Comparison of ENCODE assay signal across 16 cellular contexts in genomic region chr14:33404054-33404453, GRCh38.
A peak's percentile ranks its signal among the peaks of the same experiment; 100 is the strongest.
DNase-seq lines count a peak whose midpoint lies in the region; ATAC-seq, FAIRE-seq and TF ChIP-seq lines count a peak whose summit lies in the region.
"Had no signal": no experiment of that assay in that cellular context is flagged by ENCODE, and none has a peak within 500 bp of the region (broad histone marks: within the 10 kb centered on the region; RNA-seq: fewer than 3 reads in every experiment).

No MANE protein-coding gene starts in this region.

- DNase-seq in H54 (ENCODE audit: insufficient read length, low spot score) = peak; percentile 12
- DNase-seq in amniotic epithelial cell (ENCODE audit: low read depth) = peak; percentile 71
- DNase-seq in fibroblast of the conjunctiva (ENCODE audit: low read depth) = peak; percentile 77
- peak; percentile 22 for DNase-seq in stromal cell of bone marrow (ENCODE audit: low read depth)
- no peak for DNase-seq in stimulated activated CD4-positive, alpha-beta T cell treated with anti-CD3 and anti-CD28 coated beads, Interleukin-2, amount 100 ng/mL, for 24 hours
- no peak for DNase-seq in DMS53 (lab: John Stamatoyannopoulos, UW)
- DNase-seq in stimulated activated CD4-positive, alpha-beta T cell treated with anti-CD3 and anti-CD28 coated beads, Interleukin-4, amount 100 ng/mL, for 4 hours = no peak
- DNase-seq: activated CD8-positive, alpha-beta memory T cell treated with anti-CD3 and anti-CD28 coated beads, Interleukin-2, amount 10 ng/mL, durations not matched to agents 7 days and 5 days; activated naive CD8-positive, alpha-beta T cell treated with anti-CD3 and anti-CD28 coated beads for 36 hours; DMS 273 treated with DMSO at 0.1 percent for 48 hours; naive B cell; NCI-H1048; RPMI8226; thyroid gland had no signal

- ATAC-seq in HG02970 (IDR thresholded peaks at IDR 0.05; ENCODE audit: low FRiP score, unreplicated experiment) = no peak
- ATAC-seq: activated CD8-positive, alpha-beta memory T cell treated with anti-CD3 and anti-CD28 coated beads, Interleukin-2, amount 10 ng/mL, durations not matched to agents 7 days and 5 days had no signal

- no peak for TF ChIP-seq POLR2A in H54 (IDR thresholded peaks at IDR 0.05; ENCODE audit: low read depth, low read length)

- no peak for FAIRE-seq in H54 (lab: Jason Lieb, UNC)
- FAIRE-seq: GM12892 had no signal

Comparison
In these comparisons a context has a peak if more than half of its experiments do, and no peak if none do; other contexts are left out.
1. DNase-seq: peak in H54 (single experiment), amniotic epithelial cell (single experiment), fibroblast of the conjunctiva (single experiment) and stromal cell of bone marrow (single experiment); none in stimulated activated CD4-positive, alpha-beta T cell treated with anti-CD3 and anti-CD28 coated beads, Interleukin-2, amount 100 ng/mL, for 24 hours (0 of 2), DMS53 (single experiment) and stimulated activated CD4-positive, alpha-beta T cell treated with anti-CD3 and anti-CD28 coated beads, Interleukin-4, amount 100 ng/mL, for 4 hours (0 of 2).